In the genomic region with DNA sequence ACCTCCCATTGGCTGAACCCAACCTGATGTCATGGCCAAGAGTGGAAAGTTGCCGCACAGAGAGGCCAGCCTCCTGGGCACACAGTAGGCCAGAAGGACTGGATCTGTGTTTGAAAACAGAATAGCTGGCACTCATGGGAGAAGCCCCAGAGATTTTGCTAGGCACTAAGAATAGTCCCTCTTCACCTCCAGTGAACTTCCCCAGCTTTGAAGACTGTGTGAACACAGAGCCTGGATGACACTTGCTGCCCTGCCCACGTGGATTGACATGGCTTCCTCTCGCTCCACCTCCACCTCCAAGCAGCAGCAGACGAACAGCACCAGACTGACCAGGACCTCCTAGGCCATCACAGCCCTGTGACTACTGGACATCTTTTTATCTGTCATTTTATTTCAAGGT, we compare ENCODE assay signal across 22 cellular contexts. TPM values are rescaled to one million over a fixed set of nuclear protein-coding genes. Genes with fewer than 3 reads are reported as not detected.
DNase-seq lines count a peak whose midpoint lies in the region; ATAC-seq and TF ChIP-seq lines count a peak whose summit lies in the region.
"Had no signal": no experiment of that assay in that cellular context is flagged by ENCODE, and none has a peak within 500 bp of the region (broad histone marks: within the 10 kb centered on the region; RNA-seq: fewer than 3 reads in every experiment).

No MANE protein-coding gene starts in this region.

- peaks cover 2% of the 10 kb centered on the region for H3K27me3 Mint-ChIP-seq in GM23338 (ENCODE audit: insufficient read depth, low read depth, poor library complexity)

- H3K27ac ChIP-seq in BLaER1 (no peak overlapping the region), GM23338 (ENCODE audit: low read depth) (no peak overlapping the region), mesenchymal stem cell (ENCODE audit: low read length, poor library complexity, severe bottlenecking) (no peak overlapping the region)
- H3K27ac ChIP-seq: A549, C4-2B had no signal

- intact Hi-C loops in Right ventricle myocardium superior (cut with DNase I) = no loop called here
- intact Hi-C loops in left cardiac atrium (cut with DNase I) = no loop called here

- H3K18ac ChIP-seq in mesenchymal stem cell (ENCODE audit: low read depth in 1 of 2, low read length in 2 of 2) = no peak overlapping the region

- H2AK5ac ChIP-seq in mesenchymal stem cell (ENCODE audit: low read length, severe bottlenecking) = peak overlapping the region; percentile 54

- H2AFZ ChIP-seq in GM23338 = peak overlapping the region; percentile 59
- no peak overlapping the region for H2AFZ ChIP-seq in mesenchymal stem cell (ENCODE audit: low read depth, low read length)

- H3K9ac ChIP-seq in BLaER1 (no peak overlapping the region), mesenchymal stem cell (ENCODE audit: low read length) (no peak overlapping the region)

- no peaks in the 10 kb centered on the region for H3K27me3 ChIP-seq in BLaER1
- no peaks in the 10 kb centered on the region for H3K27me3 ChIP-seq in GM23338 (ENCODE audit: insufficient read depth)
- H3K27me3 ChIP-seq in mesenchymal stem cell (ENCODE audit: control insufficient read depth in 1 of 2, insufficient read depth in 1 of 2, low read length in 2 of 2) = no peaks in the 10 kb centered on the region
- H3K27me3 ChIP-seq: BE2C had no signal

- no peaks in the 10 kb centered on the region for H3K79me1 ChIP-seq in mesenchymal stem cell (replicated peaks; ENCODE audit: low read length, poor library complexity, severe bottlenecking)

- no peaks in the 10 kb centered on the region for H4K20me1 ChIP-seq in BLaER1
- H4K20me1 ChIP-seq in GM23338 (replicated peaks; ENCODE audit: insufficient read depth) = no peaks in the 10 kb centered on the region

- peak; percentile 52 for ATAC-seq in Right ventricle myocardium superior (ENCODE audit: poor library complexity)
- no peak for ATAC-seq in left cardiac atrium
- ATAC-seq in GM23338 = no peak
- ATAC-seq: A549; CD8-positive, alpha-beta T cell; HCT116 had no signal

- H3K79me2 ChIP-seq in GM23338 (replicated peaks; ENCODE audit: insufficient read depth) = no peaks in the 10 kb centered on the region

- no peak overlapping the region for H4K91ac ChIP-seq in mesenchymal stem cell (ENCODE audit: low read length)

- H3K9me3 ChIP-seq in BLaER1 (no peaks in the 10 kb centered on the region), mesenchymal stem cell (ENCODE audit: control insufficient read depth, low read length) (no peaks in the 10 kb centered on the region)
- H3K9me3 ChIP-seq: A549, BE2C, Caco-2 had no signal

- no peak overlapping the region for H3K4me3 Mint-ChIP-seq in GM23338
- H3K4me3 Mint-ChIP-seq: CD4-positive, CD25-positive, alpha-beta regulatory T cell; CD8-positive, alpha-beta T cell; H9 had no signal

- H3K36me3 Mint-ChIP-seq in GM23338 (ENCODE audit: low read depth) = no peaks in the 10 kb centered on the region
- H3K36me3 Mint-ChIP-seq: CD4-positive, CD25-positive, alpha-beta regulatory T cell; CD8-positive, alpha-beta T cell had no signal

- H3K9me3 Mint-ChIP-seq in GM23338 = no peaks in the 10 kb centered on the region
- H3K9me3 Mint-ChIP-seq: CD8-positive, alpha-beta T cell; H9 had no signal

- H3K27ac Mint-ChIP-seq in GM23338 = no peak overlapping the region
- H3K27ac Mint-ChIP-seq: CD4-positive, CD25-positive, alpha-beta regulatory T cell; CD8-positive, alpha-beta T cell; H9 had no signal

- H3K23ac ChIP-seq in mesenchymal stem cell (ENCODE audit: low read length in 2 of 2) = no peak overlapping the region

- H2BK15ac ChIP-seq in mesenchymal stem cell (ENCODE audit: low read depth, poor library complexity, severe bottlenecking) = no peak overlapping the region

- no peak for TF ChIP-seq CTCF in GM23338 (conservative IDR thresholded peaks at IDR 0.05; ENCODE audit: low read depth in 2 of 2)

- 83% methylated on average over 3 of the region's 4 CpGs for WGBS in mesenchymal stem cell

- no peaks in the 10 kb centered on the region for H3F3A ChIP-seq in GM23338 (replicated peaks; ENCODE audit: low read depth)

- H3K4me1 ChIP-seq in BLaER1 (peaks cover 29% of the 10 kb centered on the region), GM23338 (ENCODE audit: insufficient read depth) (peaks cover 12% of the 10 kb centered on the region), mesenchymal stem cell (ENCODE audit: control insufficient read depth, insufficient read depth, low read depth, low read length) (no peaks in the 10 kb centered on the region)
- H3K4me1 ChIP-seq: A549, Caco-2 had no signal

- no peaks in the 10 kb centered on the region for H3K9me2 ChIP-seq in GM23338 (ENCODE audit: insufficient read depth)

- no peak overlapping the region for H3K4ac ChIP-seq in mesenchymal stem cell (ENCODE audit: low read depth in 1 of 2, low read length in 2 of 2)

- no peak overlapping the region for H3K14ac ChIP-seq in mesenchymal stem cell (ENCODE audit: low read length in 2 of 2)

- peaks cover 22% of the 10 kb centered on the region for H3K4me1 Mint-ChIP-seq in GM23338
- H3K4me1 Mint-ChIP-seq: CD4-positive, CD25-positive, alpha-beta regulatory T cell had no signal

- H3K4me3 ChIP-seq in BLaER1 (no peak overlapping the region), GM23338 (no peak overlapping the region), mesenchymal stem cell (ENCODE audit: insufficient read depth in 1 of 2, low read depth in 1 of 2, low read length in 2 of 2) (no peak overlapping the region)
- H3K4me3 ChIP-seq: A549 had no signal

- H3K4me2 ChIP-seq in BLaER1 (peak overlapping the region; percentile 38), GM23338 (no peak overlapping the region), mesenchymal stem cell (ENCODE audit: low read length, poor library complexity, severe bottlenecking) (no peak overlapping the region)
- H3K4me2 ChIP-seq: A549 had no signal

- no peak overlapping the region for H4K8ac ChIP-seq in mesenchymal stem cell (ENCODE audit: low read length)

- H3K36me3 ChIP-seq in BLaER1 (no peaks in the 10 kb centered on the region), GM23338 (ENCODE audit: insufficient read depth) (no peaks in the 10 kb centered on the region), mesenchymal stem cell (ENCODE audit: control insufficient read depth in 1 of 2, insufficient read depth in 2 of 2, low read depth in 1 of 2, low read length in 2 of 2) (no peaks in the 10 kb centered on the region)
- H3K36me3 ChIP-seq: BE2C had no signal

- no peak overlapping the region for H2BK5ac ChIP-seq in mesenchymal stem cell (ENCODE audit: low read depth, low read length, poor library complexity, severe bottlenecking)

- DNase-seq in Right ventricle myocardium superior (no peak), left cardiac atrium (no peak), GM23338 (ENCODE audit: low spot score) (no peak), mesenchymal stem cell (no peak), SHP77 treated with DMSO at 0.1 percent for 48 hours (lab: John Stamatoyannopoulos, UW) (no peak), NCI-H146 treated with DMSO at 0.1 percent for 48 hours (lab: John Stamatoyannopoulos, UW; ENCODE audit: unreplicated experiment) (no peak), KG1 (lab: John Stamatoyannopoulos, UW) (no peak)
- DNase-seq: 8988T; ACHN; AML-193; BE2C; Caco-2; CD4-positive, CD25-positive, alpha-beta regulatory T cell; CD8-positive, alpha-beta T cell; DMS153; DND-41; H9 had no signal

- no peak overlapping the region for H2BK120ac ChIP-seq in mesenchymal stem cell (ENCODE audit: low read depth, low read length)

- H2BK12ac ChIP-seq in mesenchymal stem cell (ENCODE audit: low read length in 2 of 2) = no peak overlapping the region

TF ChIP-seq in GM23338, 12 proteins besides CTCF, POLR2A, EP300 and RAD21 (continues in another document):
- TF ChIP-seq, protein P1, sequence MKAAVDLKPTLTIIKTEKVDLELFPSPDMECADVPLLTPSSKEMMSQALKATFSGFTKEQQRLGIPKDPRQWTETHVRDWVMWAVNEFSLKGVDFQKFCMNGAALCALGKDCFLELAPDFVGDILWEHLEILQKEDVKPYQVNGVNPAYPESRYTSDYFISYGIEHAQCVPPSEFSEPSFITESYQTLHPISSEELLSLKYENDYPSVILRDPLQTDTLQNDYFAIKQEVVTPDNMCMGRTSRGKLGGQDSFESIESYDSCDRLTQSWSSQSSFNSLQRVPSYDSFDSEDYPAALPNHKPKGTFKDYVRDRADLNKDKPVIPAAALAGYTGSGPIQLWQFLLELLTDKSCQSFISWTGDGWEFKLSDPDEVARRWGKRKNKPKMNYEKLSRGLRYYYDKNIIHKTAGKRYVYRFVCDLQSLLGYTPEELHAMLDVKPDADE (IDR thresholded peaks at IDR 0.05) = no peak
- TF ChIP-seq JUNB (IDR thresholded peaks at IDR 0.05; ENCODE audit: unreplicated experiment) (no peak), CREB1 (CRISPR knock-in tag; IDR thresholded peaks at IDR 0.05; ENCODE audit: low read depth) (no peak)

RNA-seq across cellular contexts. Expression of a gene that starts 37.9 kb away (rescaled TPM):
- total RNA-seq in Right ventricle myocardium superior (1.4 TPM), left cardiac atrium (1 to 10 TPM; 2.3 to 3.3 TPM)
- 0.03 TPM in 1 of 2 replicates, not detected in the other for total RNA-seq in GM23338 (2014; rRNA removed; shearing (Covaris generic))
- 0.07 TPM in 1 of 2 replicates, not detected in the other for polyA plus RNA-seq in GM23338 (2016; fragmentation: Nextera tagmentation; extraction: Ambion mirVana)
- polyA plus RNA-seq in mesenchymal stem cell (2013, experiment 1 of 2) = 0.03 TPM
- 0.04 TPM for polyA plus RNA-seq in mesenchymal stem cell (2013, experiment 2 of 2)
- total RNA-seq: CD4-positive, CD25-positive, alpha-beta regulatory T cell; CD8-positive, alpha-beta T cell; H4; H9 had no signal
- polyA plus RNA-seq: CD4-positive, CD25-positive, alpha-beta regulatory T cell had no signal
